ENCODE assay signal across 1 cellular context in genomic region chr3:178083906-178084823, GRCh38.
TF ChIP-seq lines count a peak whose summit lies in the region.

No MANE protein-coding gene starts in this region.

TF ChIP-seq in endothelial cell of umbilical vein, 7 proteins besides CTCF, POLR2A, EP300 and RAD21 (continued from another document):
- no peak for TF ChIP-seq MYC (IDR thresholded peaks at IDR 0.05; ENCODE audit: low read depth, low read length)
